Comparison of ENCODE assay signal across 2 cellular contexts in the genomic region with DNA sequence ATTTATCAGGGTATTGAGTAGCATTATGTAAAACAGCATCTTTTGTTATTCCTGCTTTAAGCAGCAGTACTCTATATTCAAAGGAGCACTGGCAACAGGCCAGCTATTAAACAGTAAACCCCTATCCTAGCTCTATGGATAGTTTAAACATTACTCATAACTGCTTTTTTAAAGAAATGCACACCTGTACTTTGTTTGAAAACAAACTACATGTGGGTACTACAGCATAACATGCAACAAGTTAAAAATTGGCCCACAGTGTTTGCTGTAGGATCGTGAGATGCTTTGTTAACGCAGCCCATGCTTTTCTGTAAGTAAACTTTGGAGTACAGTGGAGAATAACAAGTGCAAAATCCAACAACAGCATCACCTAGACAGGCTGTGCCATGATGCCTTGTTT. TPM values are rescaled to one million over a fixed set of nuclear protein-coding genes. Genes with fewer than 3 reads are reported as not detected.
"Had no signal": no experiment of that assay in that cellular context is flagged by ENCODE, and none has a peak within 500 bp of the region (broad histone marks: within the 10 kb centered on the region; RNA-seq: fewer than 3 reads in every experiment).

No MANE protein-coding gene starts in this region.

RNA-seq across cellular contexts. Expression of a gene that starts 14.3 kb away (rescaled TPM):
- polyA plus RNA-seq: mammary epithelial cell, smooth muscle cell had no signal
